ENCODE assay signal across 8 cellular contexts in the genomic region with DNA sequence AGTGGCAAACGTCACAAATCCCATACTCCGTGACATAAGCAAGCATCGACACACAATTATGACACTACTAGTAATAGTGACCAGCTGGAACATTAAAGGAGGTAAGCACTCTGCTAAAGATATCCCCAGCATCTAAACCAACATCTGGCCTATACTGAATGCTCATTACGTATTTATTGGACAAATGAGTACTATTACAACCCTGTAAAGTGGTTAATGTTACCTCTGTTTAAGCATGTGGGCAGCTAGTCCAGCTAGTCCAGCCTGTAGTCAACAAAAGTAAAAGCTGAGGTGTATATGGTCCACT. TPM values are rescaled to one million over a fixed set of nuclear protein-coding genes. Genes with fewer than 3 reads are reported as not detected.
DNase-seq lines count a peak whose midpoint lies in the region; ATAC-seq and TF ChIP-seq lines count a peak whose summit lies in the region.

No MANE protein-coding gene starts in this region.

- no peak overlapping the region for H3K27ac ChIP-seq in osteoblast (ENCODE audit: low read depth, low read length)

- H3K27me3 Mint-ChIP-seq in Calu3 (ENCODE audit: unreplicated experiment): no peaks in the 10 kb centered on the region
- no peaks in the 10 kb centered on the region for H3K27me3 Mint-ChIP-seq in brain

- no peaks in the 10 kb centered on the region for H3K27me3 ChIP-seq in osteoblast (ENCODE audit: insufficient read depth, low read length)

- H4K20me1 ChIP-seq in osteoblast (ENCODE audit: insufficient read depth, low read length): no peaks in the 10 kb centered on the region

- H3K4me2 ChIP-seq in osteoblast (ENCODE audit: insufficient read depth, low read length): peak overlapping the region; percentile 59

- ATAC-seq in HG03342 (IDR thresholded peaks at IDR 0.05; ENCODE audit: unreplicated experiment): peak; percentile 11
- no peak for ATAC-seq in GM19463 (IDR thresholded peaks at IDR 0.05; ENCODE audit: unreplicated experiment)
- ATAC-seq in HG03108 (IDR thresholded peaks at IDR 0.05; ENCODE audit: unreplicated experiment): no peak

- H3K36me3 ChIP-seq in osteoblast (ENCODE audit: insufficient read depth, low read length): no peaks in the 10 kb centered on the region

- CTCF ChIA-PET in Calu3 (lab: Charles Lee): interaction anchor here (1.0 to 2.2 kb wide), 6 partner anchors 9 to 137 kb away, joined by 3 to 12 read pairs (median 8); no protein-coding TSS in a partner anchor

- H3K9me3 ChIP-seq in osteoblast (ENCODE audit: low read depth, low read length): no peaks in the 10 kb centered on the region

- intact Hi-C loops in Calu3 (cut with micrococcal nuclease; ENCODE audit: unreplicated experiment): loop anchor here (1.0 to 2.0 kb wide), 2 partner anchors 67 to 135 kb away; no protein-coding TSS in a partner anchor

- BruUV-seq in Calu3 (replicated peaks; lab: Mats Ljungman, UMichigan): no TSS peak

- DNase-seq in Calu3: no peak
- no peak for DNase-seq in osteoblast (ENCODE audit: insufficient read length, low spot score, missing footprints)
- no peak for DNase-seq in stimulated activated naive CD4-positive, alpha-beta T cell treated with Interleukin-2 at 50 U/mL for 16 hours (lab: John Stamatoyannopoulos, UW)
- DNase-seq in NCI-H510A (lab: John Stamatoyannopoulos, UW): no peak

- H3K4me3 Mint-ChIP-seq in Calu3 (ENCODE audit: low read depth, unreplicated experiment): peak overlapping the region; percentile 90
- peak overlapping the region; percentile 89 to 95 (median 93) for H3K4me3 Mint-ChIP-seq in brain

- TF ChIP-seq CTCF in Calu3 (IDR thresholded peaks at IDR 0.05; ENCODE audit: unreplicated experiment) (no peak), brain (conservative IDR thresholded peaks at IDR 0.05) (peak in 1 of 2 experiments; percentile 8), osteoblast (IDR thresholded peaks at IDR 0.05; ENCODE audit: extremely low read depth, low read depth, low read length) (no peak)

- H2AFZ ChIP-seq in osteoblast (ENCODE audit: low read length): peak overlapping the region; percentile 87

- no peaks in the 10 kb centered on the region for H3K4me1 ChIP-seq in osteoblast (ENCODE audit: insufficient read depth, low read length)

- peak overlapping the region; percentile 91 for H3K27ac Mint-ChIP-seq in Calu3 (ENCODE audit: unreplicated experiment)
- peak overlapping the region; percentile 81 to 96 (median 91) for H3K27ac Mint-ChIP-seq in brain

- H3K4me1 Mint-ChIP-seq in Calu3 (ENCODE audit: low read depth, unreplicated experiment) (peaks cover 20% of the 10 kb centered on the region), brain (peaks cover 12% of the 10 kb centered on the region)

- H3K4me3 ChIP-seq in osteoblast (ENCODE audit: insufficient read depth, low read length): peak overlapping the region; percentile 83

- H3K79me2 ChIP-seq in osteoblast (ENCODE audit: insufficient read depth, low read length): peaks cover 5% of the 10 kb centered on the region

- H3K36me3 Mint-ChIP-seq in Calu3 (ENCODE audit: insufficient read depth, unreplicated experiment): peaks cover 16% of the 10 kb centered on the region
- H3K36me3 Mint-ChIP-seq in brain: no peaks in the 10 kb centered on the region

- H3K9me3 Mint-ChIP-seq in Calu3 (ENCODE audit: low read depth, unreplicated experiment) (no peaks in the 10 kb centered on the region), brain (peaks cover 0 to 3% (median 0%) of the 10 kb centered on the region in 5 experiments)

RNA-seq across cellular contexts. Expression of gene RPGR, which starts 0.4 kb away (rescaled TPM):
- total RNA-seq in Calu3 (2022) (8.9 and 10.5 TPM in 2 replicates), osteoblast (7.4 and 8.0 TPM in 2 replicates)
- polyA plus RNA-seq in brain (ENCODE audit: insufficient read depth, low read depth, low replicate concordance): 3.0 TPM

RNA-seq across cellular contexts. Expression of gene OTC, which starts 24.7 kb away (rescaled TPM):
- not detected in 2 replicates for total RNA-seq in Calu3 (2022)
- polyA plus RNA-seq in brain (ENCODE audit: insufficient read depth, low read depth, low replicate concordance): not detected
- not detected in 2 replicates for total RNA-seq in osteoblast
